9 cellular contexts compared by ENCODE assay signal in the genomic region with DNA sequence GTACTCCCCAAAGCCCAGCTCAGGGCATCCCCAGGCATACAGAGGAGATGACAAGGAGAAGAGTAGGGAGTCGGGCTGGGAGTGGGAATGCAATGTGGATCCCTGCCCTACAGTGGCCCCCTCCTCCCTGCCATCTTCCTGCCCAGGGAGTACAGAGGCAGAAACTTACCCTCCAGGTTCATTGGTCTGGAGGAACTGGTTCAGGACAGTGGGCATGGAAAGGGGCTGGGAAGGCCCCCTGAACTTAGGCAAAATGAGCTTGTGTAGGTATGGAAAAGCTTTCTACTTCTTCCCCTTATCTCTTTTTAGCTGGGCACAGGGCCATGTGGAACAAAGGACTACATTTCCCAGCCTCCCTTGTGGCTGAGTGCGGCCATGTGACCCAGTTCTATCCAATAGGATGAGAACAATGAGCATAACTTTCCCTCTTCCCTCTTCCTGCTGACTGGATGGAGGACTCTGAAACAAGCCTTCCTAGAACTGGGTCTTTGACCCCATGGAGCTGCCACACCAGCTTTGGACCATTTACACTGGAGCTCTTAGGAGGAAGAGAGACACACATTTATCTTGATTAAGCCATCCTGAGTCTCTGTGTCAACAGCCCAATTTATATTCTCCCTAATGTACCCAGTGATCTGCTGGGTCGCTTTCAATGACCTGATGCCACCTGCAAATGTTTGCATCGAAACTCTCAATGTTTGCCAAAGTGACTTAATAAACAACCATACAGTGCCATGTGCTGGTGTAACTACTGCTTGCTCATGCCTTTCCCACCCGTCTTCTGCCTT. TPM values are rescaled to one million over a fixed set of nuclear protein-coding genes. Genes with fewer than 3 reads are reported as not detected.
A peak's percentile ranks its signal among the peaks of the same experiment; 100 is the strongest.
DNase-seq lines count a peak whose midpoint lies in the region; ATAC-seq and TF ChIP-seq lines count a peak whose summit lies in the region.
"Had no signal": no experiment of that assay in that cellular context is flagged by ENCODE, and none has a peak within 500 bp of the region (broad histone marks: within the 10 kb centered on the region; RNA-seq: fewer than 3 reads in every experiment).

No MANE protein-coding gene starts in this region.

- peaks cover 36% of the 10 kb centered on the region for H3K4me1 Mint-ChIP-seq in activated CD4-positive, alpha-beta T cell treated with anti-CD3 and anti-CD28 coated beads for 36 hours

- H3K27ac ChIP-seq in OCI-LY3 (ENCODE audit: low read length) = peak overlapping the region; percentile 88

- no peak overlapping the region for H3K4me3 ChIP-seq in Jurkat, Clone E6-1 (ENCODE audit: low read length)
- H3K4me3 ChIP-seq in OCI-LY3 (ENCODE audit: low read length) (peak overlapping the region; percentile 76), astrocyte of the cerebellum (ENCODE audit: low read depth, low read length) (no peak overlapping the region)

- no peaks in the 10 kb centered on the region for H3K27me3 ChIP-seq in OCI-LY3 (ENCODE audit: low read depth, low read length)

- H3K79me2 ChIP-seq in OCI-LY3 (ENCODE audit: low read length) = no peaks in the 10 kb centered on the region

- H3K4me1 ChIP-seq in OCI-LY3 (ENCODE audit: low read length) = peaks cover 56% of the 10 kb centered on the region

- H4K20me1 ChIP-seq in OCI-LY3 (ENCODE audit: insufficient read depth, low read length) = no peaks in the 10 kb centered on the region

- no peaks in the 10 kb centered on the region for H3K9me3 Mint-ChIP-seq in activated CD4-positive, alpha-beta T cell treated with anti-CD3 and anti-CD28 coated beads for 36 hours (ENCODE audit: low read depth)

- peaks cover 2% of the 10 kb centered on the region for H3K36me3 Mint-ChIP-seq in activated CD4-positive, alpha-beta T cell treated with anti-CD3 and anti-CD28 coated beads for 36 hours (ENCODE audit: low read depth)

- POLR2A ChIA-PET in activated CD4-positive, alpha-beta T cell treated with anti-CD3 and anti-CD28 coated beads for 36 hours (lab: Charles Lee) = no interaction called here

- peak overlapping the region; percentile 76 for H2AFZ ChIP-seq in OCI-LY3 (ENCODE audit: low read depth, low read length)

- peak overlapping the region; percentile 69; the same call in 1 of the 2 replicates for H3K9ac ChIP-seq in OCI-LY3 (ENCODE audit: low read length)

- H3K4me2 ChIP-seq in OCI-LY3 (ENCODE audit: low read length) = peak overlapping the region; percentile 100

- no peaks in the 10 kb centered on the region for H3K27me3 Mint-ChIP-seq in activated CD4-positive, alpha-beta T cell treated with anti-CD3 and anti-CD28 coated beads for 36 hours

- H3K36me3 ChIP-seq in OCI-LY3 (replicated peaks; ENCODE audit: low read depth, low read length) = no peaks in the 10 kb centered on the region

- TF ChIP-seq CTCF in OCI-LY3 (IDR thresholded peaks at IDR 0.05; ENCODE audit: low read depth, low read length) (no peak), astrocyte of the cerebellum (IDR thresholded peaks at IDR 0.05; ENCODE audit: low read depth, low read length, missing control alignments) (no peak)

- no peak overlapping the region for H3K27ac Mint-ChIP-seq in activated CD4-positive, alpha-beta T cell treated with anti-CD3 and anti-CD28 coated beads for 36 hours

- in situ Hi-C loops in astrocyte of the cerebellum (cut with HindIII; ENCODE audit: low sequenced_read_pairs) = loop anchor here (10.0 kb wide), 2 partner anchors 76 to 104 kb away; no protein-coding TSS in a partner anchor

- no peak overlapping the region for H3K4me3 Mint-ChIP-seq in activated CD4-positive, alpha-beta T cell treated with anti-CD3 and anti-CD28 coated beads for 36 hours

- DNase-seq in activated CD4-positive, alpha-beta T cell treated with anti-CD3 and anti-CD28 coated beads for 36 hours = peak; percentile 64
- DNase-seq in activated CD4-positive, alpha-beta T cell treated with anti-CD3 and anti-CD28 coated beads, Interleukin-2, amount 50 U/mL, for 1 hour = no peak
- DNase-seq in Jurkat, Clone E6-1 (ENCODE audit: low read depth, low spot score) = peak; percentile 69
- DNase-seq in astrocyte of the cerebellum (ENCODE audit: low read depth) (peak; percentile 37), hypothalamus (lab: John Stamatoyannopoulos, UW) (peak in 33 of 51 donors; percentile 11 to 76 (median 40))
- peak; percentile 38 for DNase-seq in stimulated activated CD4-positive, alpha-beta T cell treated with anti-CD3 and anti-CD28 coated beads, Interleukin-1b, Interleukin-23, amount 100 ng/mL, for 48 hours

- intact Hi-C loops in activated CD4-positive, alpha-beta T cell treated with anti-CD3 and anti-CD28 coated beads for 36 hours (cut with DNase I, micrococcal nuclease) = loop anchor here in 1 of 2 experiments (5.0 kb wide), 3 partner anchors 68 to 403 kb away; a partner anchor contains a TSS

- H3K9me3 ChIP-seq in OCI-LY3 (ENCODE audit: insufficient read depth, low read length) = no peaks in the 10 kb centered on the region

- ATAC-seq in activated CD4-positive, alpha-beta T cell treated with anti-CD3 and anti-CD28 coated beads for 36 hours = peak; percentile 49
- no peak for ATAC-seq in GM18511 (IDR thresholded peaks at IDR 0.05; ENCODE audit: unreplicated experiment)

- CTCF ChIA-PET in activated CD4-positive, alpha-beta T cell treated with anti-CD3 and anti-CD28 coated beads for 36 hours (lab: Charles Lee) = interaction anchor here (0.7 to 7.3 kb wide), 8 partner anchors 12 to 1688 kb away, joined by 3 to 59 read pairs (median 4); no protein-coding TSS in a partner anchor

RNA-seq across cellular contexts. Expression of a gene that starts 25.0 kb away (rescaled TPM):
- total RNA-seq in activated CD4-positive, alpha-beta T cell treated with anti-CD3 and anti-CD28 coated beads for 36 hours = under 1 TPM; 0.05 TPM
- polyA plus RNA-seq in Jurkat, Clone E6-1 (2012; ENCODE audit: insufficient read depth, insufficient read length) = not detected
- polyA plus RNA-seq: BJ had no signal
